1 cellular context compared by ENCODE assay signal in genomic region chr3:156106721-156107373, GRCh38.
TF ChIP-seq lines count a peak whose summit lies in the region.

No MANE protein-coding gene starts in this region.

TF ChIP-seq in HepG2, 621 proteins besides CTCF, POLR2A, EP300 and RAD21:
- TF ChIP-seq KDM4B (CRISPR knock-in tag; IDR thresholded peaks at IDR 0.05) (no peak), ELF4 (CRISPR knock-in tag; IDR thresholded peaks at IDR 0.05; ENCODE audit: borderline replicate concordance) (no peak), AKAP8 (CRISPR knock-in tag; IDR thresholded peaks at IDR 0.05) (no peak), BRCA1 (CRISPR knock-in tag; IDR thresholded peaks at IDR 0.05) (no peak), SSRP1 (CRISPR knock-in tag; IDR thresholded peaks at IDR 0.05) (no peak), ZNF670 (CRISPR knock-in tag; IDR thresholded peaks at IDR 0.05; ENCODE audit: borderline replicate concordance) (no peak), AGO1 (IDR thresholded peaks at IDR 0.05; ENCODE audit: low read depth, low read length, poor library complexity, severe bottlenecking) (no peak), HBP1 (CRISPR knock-in tag; IDR thresholded peaks at IDR 0.05; ENCODE audit: low read depth) (no peak), NFE2L2 (IDR thresholded peaks at IDR 0.05; ENCODE audit: low read length) (no peak), KMT2A (CRISPR knock-in tag; IDR thresholded peaks at IDR 0.05) (no peak), MLLT10 (CRISPR knock-in tag; IDR thresholded peaks at IDR 0.05) (no peak)
